In the genomic region with DNA sequence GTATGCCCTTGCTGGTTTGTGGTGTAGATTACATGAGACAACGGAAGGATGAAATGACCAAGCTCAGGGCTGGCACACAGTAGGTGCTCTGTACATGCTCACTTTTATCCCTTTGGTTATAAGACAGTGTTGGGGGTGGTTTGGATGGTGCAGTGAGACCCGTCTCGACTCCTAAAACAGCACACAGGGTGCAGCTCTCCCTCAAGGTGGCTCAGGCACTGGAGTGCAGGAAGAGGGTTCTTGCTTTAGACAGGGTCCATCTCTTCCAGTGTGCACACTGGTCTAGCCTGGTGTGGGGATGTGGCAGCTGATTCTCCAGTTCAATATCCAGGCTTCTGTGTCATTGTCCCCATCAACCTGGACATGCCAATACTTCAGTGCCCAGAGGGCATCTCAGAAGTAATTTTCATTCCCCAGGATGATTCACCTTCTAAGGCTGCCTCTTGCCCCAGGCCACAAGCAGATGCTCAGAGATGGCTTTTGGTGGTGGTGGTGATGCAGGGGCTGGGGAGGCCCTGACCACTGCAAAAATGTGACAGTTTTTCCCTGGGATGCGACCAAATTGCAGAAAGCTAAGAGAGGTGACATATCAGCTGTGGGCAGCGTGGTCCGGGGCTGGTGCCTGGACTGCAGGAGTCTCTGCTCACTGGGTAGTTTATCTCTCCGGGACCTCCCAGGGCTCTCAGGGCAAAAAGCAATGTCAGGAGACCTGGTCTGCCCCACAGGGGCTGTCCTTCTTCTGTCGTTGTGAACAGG, we compare ENCODE assay signal across 19 cellular contexts. TPM values are rescaled to one million over a fixed set of nuclear protein-coding genes. Genes with fewer than 3 reads are reported as not detected.
DNase-seq lines count a peak whose midpoint lies in the region; ATAC-seq, FAIRE-seq and TF ChIP-seq lines count a peak whose summit lies in the region.
"Had no signal": no experiment of that assay in that cellular context is flagged by ENCODE, and none has a peak within 500 bp of the region (broad histone marks: within the 10 kb centered on the region; RNA-seq: fewer than 3 reads in every experiment).

No MANE protein-coding gene starts in this region.

- no peak overlapping the region for H3K23ac ChIP-seq in trophoblast cell (ENCODE audit: low read length)

- H3K9me3 ChIP-seq in heart left ventricle (no peaks in the 10 kb centered on the region), trophoblast cell (ENCODE audit: insufficient read depth, low read depth, low read length) (no peaks in the 10 kb centered on the region), HepG2 (ENCODE audit: low read length) (no peaks in the 10 kb centered on the region)

- H2AFZ ChIP-seq in trophoblast cell (ENCODE audit: insufficient read depth, low read length, poor library complexity) (no peak overlapping the region), HepG2 (ENCODE audit: low read length) (no peak overlapping the region)

- in situ Hi-C loops in HepG2 (cut with HindIII; ENCODE audit: extremely low pct_ligation_motif_present, low pct_unique_long_range_greater_than_20kb), result no loop called here

- H3K4me3 ChIP-seq in heart left ventricle, result no peak overlapping the region
- H3K4me3 ChIP-seq in coronary artery, result no peak overlapping the region
- H3K4me3 ChIP-seq in trophoblast cell (ENCODE audit: low read depth, low read length), result no peak overlapping the region
- H3K4me3 ChIP-seq in HepG2 (replicated peaks in 1 of 3; ENCODE audit: insufficient read depth in 1 of 3, low read depth in 2 of 3, low read length in 3 of 3), result no peak overlapping the region
- H3K4me3 ChIP-seq: lung, skin epidermis had no signal

- FAIRE-seq in HepG2 (lab: Jason Lieb, UNC) (no peak), RCC 7860 (lab: Jason Lieb, UNC) (no peak)

- TF ChIP-seq RAD21 in HepG2 (CRISPR knock-in tag; IDR thresholded peaks at IDR 0.05), result no peak

- peak overlapping the region in 7 of 12 donors; percentile 36 to 77 (median 62) for H3K27ac ChIP-seq in heart left ventricle
- H3K27ac ChIP-seq in coronary artery, result peak overlapping the region; percentile 82 to 91
- no peak overlapping the region for H3K27ac ChIP-seq in trophoblast cell (ENCODE audit: low read depth, low read length)
- H3K27ac ChIP-seq in HepG2 (ENCODE audit: extremely low read length, insufficient read depth, low read length), result no peak overlapping the region
- H3K27ac ChIP-seq: HL-60 had no signal

- TF ChIP-seq POLR2A in heart left ventricle (IDR thresholded peaks at IDR 0.05) (no peak), HepG2 (IDR thresholded peaks at IDR 0.05; ENCODE audit: insufficient read depth in 1 of 2, low read depth in 2 of 2, low read length in 2 of 2) (no peak)

- TF ChIP-seq EP300 in HepG2 (IDR thresholded peaks at IDR 0.05; ENCODE audit: low read depth in 2 of 2, low read length in 2 of 2), result no peak
- no peak for TF ChIP-seq EP300 in HepG2 (CRISPR knock-in tag; IDR thresholded peaks at IDR 0.05; ENCODE audit: borderline replicate concordance)

- H3K4me2 ChIP-seq in trophoblast cell (ENCODE audit: low read length), result no peak overlapping the region
- no peak overlapping the region for H3K4me2 ChIP-seq in HepG2 (ENCODE audit: low read depth, low read length)

- H3K18ac ChIP-seq in trophoblast cell (ENCODE audit: low read length), result no peak overlapping the region

- H3K36me3 ChIP-seq in heart left ventricle, result no peaks in the 10 kb centered on the region
- no peaks in the 10 kb centered on the region for H3K36me3 ChIP-seq in trophoblast cell (ENCODE audit: control insufficient read depth in 1 of 2, insufficient read depth in 2 of 2, low read length in 2 of 2)
- no peaks in the 10 kb centered on the region for H3K36me3 ChIP-seq in HepG2 (replicated peaks in 1 of 2; ENCODE audit: control insufficient read depth in 1 of 2, insufficient read depth in 2 of 2, low read length in 2 of 2)

- no peaks in the 10 kb centered on the region for H3K79me2 ChIP-seq in trophoblast cell (ENCODE audit: control insufficient read depth, insufficient read depth, low read length, poor library complexity)
- no peaks in the 10 kb centered on the region for H3K79me2 ChIP-seq in HepG2 (ENCODE audit: insufficient read depth, low read length)

- no peak for TF ChIP-seq CTCF in heart left ventricle (IDR thresholded peaks at IDR 0.05)
- TF ChIP-seq CTCF in coronary artery (IDR thresholded peaks at IDR 0.05), result no peak
- no peak for TF ChIP-seq CTCF in HepG2 (CRISPR knock-in tag; IDR thresholded peaks at IDR 0.05)

- BruUV-seq in HepG2 (replicated peaks; lab: Mats Ljungman, UMichigan), result no TSS peak

- H3K14ac ChIP-seq in trophoblast cell (ENCODE audit: low read length), result no peak overlapping the region

- WGBS in heart left ventricle, 4 donors, result 82 to 85% (median 84%) methylated on average over 7 to 8 of the region's 8 CpGs
- WGBS in trophoblast cell (ENCODE audit: extremely low coverage, insufficient coverage, insufficient read length), result no CpG with 5 or more reads among the region's 8 CpGs
- 0% methylated on average over 2 of the region's 8 CpGs for WGBS in HepG2 (ENCODE audit: low lambda C conversion rate)

- H3K4ac ChIP-seq in trophoblast cell (ENCODE audit: low read depth, low read length), result no peak overlapping the region

- no peak overlapping the region for H3K27ac Mint-ChIP-seq in activated CD4-positive, alpha-beta T cell treated with anti-CD3 and anti-CD28 coated beads, Interleukin-2, amount 10 ng/mL, durations not matched to agents 7 days and 5 days
- H3K27ac Mint-ChIP-seq: activated T-helper 17 cell treated with anti-CD3 and anti-CD28 coated beads, Interleukin-2, amount 50 U/mL, for 72 hours; CD4-positive, alpha-beta memory T cell had no signal

- intact Hi-C loops in heart left ventricle (cut with DNase I) (no loop called here), left ventricle myocardium superior (cut with micrococcal nuclease) (no loop called here), HepG2 (cut with micrococcal nuclease; ENCODE audit: unreplicated experiment) (no loop called here)

- DNase-seq in heart left ventricle (peak in 1 of 5 donors; percentile 9), left ventricle myocardium superior (no peak), coronary artery (ENCODE audit: low spot score) (peak; percentile 56), trophoblast cell (peak; percentile 76 to 95), HepG2 (ENCODE audit: low spot score) (no peak), RCC 7860 (ENCODE audit: low spot score) (no peak)
- no peak for DNase-seq in activated CD4-positive, alpha-beta T cell treated with anti-CD3 and anti-CD28 coated beads, Interleukin-2, amount 10 ng/mL, durations not matched to agents 7 days and 5 days
- DNase-seq: activated CD4-positive, alpha-beta T cell treated with anti-CD3 and anti-CD28 coated beads, Interleukin-2, amount 50 U/mL, for 4 hours; CD4-positive, alpha-beta memory T cell; dermis blood vessel endothelial cell; stimulated activated naive CD4-positive, alpha-beta T cell had no signal

- no peak overlapping the region for H2BK5ac ChIP-seq in trophoblast cell (ENCODE audit: low read depth, low read length, poor library complexity)

- no peak overlapping the region for H4K8ac ChIP-seq in trophoblast cell (ENCODE audit: low read depth, low read length)

- peaks cover 4% of the 10 kb centered on the region for H3K79me1 ChIP-seq in trophoblast cell (ENCODE audit: low read length)

- POLR2A ChIA-PET in HepG2 (lab: Yijun Ruan, JAX), result no interaction called here
- POLR2A ChIA-PET in activated CD4-positive, alpha-beta T cell treated with anti-CD3 and anti-CD28 coated beads, Interleukin-2, amount 10 ng/mL, durations not matched to agents 7 days and 5 days (lab: Charles Lee), result no interaction called here

- H4K20me1 ChIP-seq in HepG2 (ENCODE audit: insufficient read depth, low read length), result no peaks in the 10 kb centered on the region

- H2AK5ac ChIP-seq in trophoblast cell (ENCODE audit: low read length), result no peak overlapping the region

- no peaks in the 10 kb centered on the region for H3K4me1 Mint-ChIP-seq in activated CD4-positive, alpha-beta T cell treated with anti-CD3 and anti-CD28 coated beads, Interleukin-2, amount 10 ng/mL, durations not matched to agents 7 days and 5 days
- H3K4me1 Mint-ChIP-seq: activated T-helper 17 cell treated with anti-CD3 and anti-CD28 coated beads, Interleukin-2, amount 50 U/mL, for 72 hours; CD4-positive, alpha-beta memory T cell had no signal

- no peaks in the 10 kb centered on the region for H3K27me3 ChIP-seq in heart left ventricle
- H3K27me3 ChIP-seq in trophoblast cell (ENCODE audit: insufficient read depth, low read length), result no peaks in the 10 kb centered on the region
- H3K27me3 ChIP-seq in HepG2 (ENCODE audit: control insufficient read depth in 1 of 2, insufficient read depth in 2 of 2, low read length in 2 of 2), result peaks cover 0 to 27% of the 10 kb centered on the region in 2 experiments; a peak in 3 of 5 replicates

- H4K91ac ChIP-seq in trophoblast cell (ENCODE audit: low read depth, low read length), result no peak overlapping the region

- H3K9ac ChIP-seq in trophoblast cell (ENCODE audit: low read length), result no peak overlapping the region
- no peak overlapping the region for H3K9ac ChIP-seq in HepG2 (ENCODE audit: insufficient read depth, low read depth, low read length)

- H4K12ac ChIP-seq in trophoblast cell (ENCODE audit: low read depth, low read length), result no peak overlapping the region

- CTCF ChIA-PET in HepG2 (lab: Yijun Ruan, JAX; ENCODE audit: low intra/inter-chr PET ratio, low total read pairs), result no interaction called here
- CTCF ChIA-PET in activated CD4-positive, alpha-beta T cell treated with anti-CD3 and anti-CD28 coated beads, Interleukin-2, amount 10 ng/mL, durations not matched to agents 7 days and 5 days (lab: Charles Lee), result no interaction called here

- H3K36me3 Mint-ChIP-seq in activated CD4-positive, alpha-beta T cell treated with anti-CD3 and anti-CD28 coated beads, Interleukin-2, amount 10 ng/mL, durations not matched to agents 7 days and 5 days (ENCODE audit: low read depth), result no peaks in the 10 kb centered on the region
- H3K36me3 Mint-ChIP-seq: CD4-positive, alpha-beta memory T cell had no signal

- H3K4me1 ChIP-seq in heart left ventricle (peaks cover 0 to 7% (median 0%) of the 10 kb centered on the region in 12 donors), trophoblast cell (ENCODE audit: control insufficient read depth in 1 of 2, insufficient read depth in 2 of 2, low read length in 2 of 2) (peaks cover 15 to 16% of the 10 kb centered on the region in 2 experiments), HepG2 (ENCODE audit: insufficient read depth, low read length) (no peaks in the 10 kb centered on the region)

- H2BK12ac ChIP-seq in trophoblast cell (ENCODE audit: low read length), result no peak overlapping the region

- no peak overlapping the region for H3K4me3 Mint-ChIP-seq in activated CD4-positive, alpha-beta T cell treated with anti-CD3 and anti-CD28 coated beads, Interleukin-2, amount 10 ng/mL, durations not matched to agents 7 days and 5 days
- H3K4me3 Mint-ChIP-seq: activated T-helper 17 cell treated with anti-CD3 and anti-CD28 coated beads, Interleukin-2, amount 50 U/mL, for 72 hours; CD4-positive, alpha-beta memory T cell had no signal

- H3K27me3 Mint-ChIP-seq in activated CD4-positive, alpha-beta T cell treated with anti-CD3 and anti-CD28 coated beads, Interleukin-2, amount 10 ng/mL, durations not matched to agents 7 days and 5 days, result peaks cover 11% of the 10 kb centered on the region

- ATAC-seq in heart left ventricle, result no peak
- no peak for ATAC-seq in left ventricle myocardium superior
- no peak for ATAC-seq in HG03457 (IDR thresholded peaks at IDR 0.05; ENCODE audit: unreplicated experiment)
- ATAC-seq in HepG2, result no peak
- ATAC-seq: activated T-helper 17 cell treated with anti-CD3 and anti-CD28 coated beads, Interleukin-2, amount 50 U/mL, for 72 hours had no signal

- no peaks in the 10 kb centered on the region for H3K9me3 Mint-ChIP-seq in activated CD4-positive, alpha-beta T cell treated with anti-CD3 and anti-CD28 coated beads, Interleukin-2, amount 10 ng/mL, durations not matched to agents 7 days and 5 days
- H3K9me3 Mint-ChIP-seq: activated T-helper 17 cell treated with anti-CD3 and anti-CD28 coated beads, Interleukin-2, amount 50 U/mL, for 72 hours; CD4-positive, alpha-beta memory T cell had no signal

- no peak overlapping the region for H2BK120ac ChIP-seq in trophoblast cell (ENCODE audit: insufficient read depth, low read length, poor library complexity)

RNA-seq across cellular contexts. Expression of a gene that starts 39.9 kb away (rescaled TPM):
- not detected for total RNA-seq in heart left ventricle
- not detected for polyA plus RNA-seq in heart left ventricle
- not detected for total RNA-seq in left ventricle myocardium superior
- polyA plus RNA-seq in trophoblast cell (2013), result 0.03 TPM in 1 of 2 replicates, not detected in the other
- not detected in 2 replicates for total RNA-seq in HepG2 (2016; rRNA removed; fragmentation: Illumina TruSeq; extraction: Trizol)
- total RNA-seq in HepG2 (2016; cell fraction: cytosol; rRNA removed; fragmentation: Illumina TruSeq; extraction: Trizol; ENCODE audit: low read depth), result not detected in 2 replicates
- not detected in 2 replicates for total RNA-seq in HepG2 (2016; cell fraction: insoluble cytoplasmic fraction; rRNA removed; fragmentation: Illumina TruSeq; extraction: Trizol)
- total RNA-seq in HepG2 (2016; cell fraction: membrane; rRNA removed; fragmentation: Illumina TruSeq; extraction: Trizol), result not detected in 2 replicates
- not detected in 2 replicates for total RNA-seq in HepG2 (2016; cell fraction: nucleus; rRNA removed; fragmentation: Illumina TruSeq; extraction: Trizol)
- not detected in 2 replicates for polyA plus RNA-seq in HepG2 (2011; rRNA removed)
- not detected in 2 replicates for polyA plus RNA-seq in HepG2 (2011; cell fraction: cytosol; rRNA removed)
- not detected in 2 replicates for polyA plus RNA-seq in HepG2 (2011; cell fraction: nucleus; rRNA removed)
- polyA plus RNA-seq in HepG2 (2012), result not detected in 2 replicates
- polyA plus RNA-seq in HepG2 (2016; cell fraction: cytosol; fragmentation: Illumina TruSeq; extraction: Trizol; ENCODE audit: low read depth), result not detected in 2 replicates
- not detected in 2 replicates for polyA plus RNA-seq in HepG2 (2016; cell fraction: insoluble cytoplasmic fraction; fragmentation: Illumina TruSeq; extraction: Trizol; ENCODE audit: low read depth)
- not detected in 2 replicates for polyA plus RNA-seq in HepG2 (2016; cell fraction: membrane; fragmentation: Illumina TruSeq; extraction: Trizol; ENCODE audit: low read depth)
- polyA plus RNA-seq in HepG2 (2016; cell fraction: nucleus; fragmentation: Illumina TruSeq; extraction: Trizol; ENCODE audit: insufficient read depth, low read depth), result not detected in 2 replicates
- polyA minus RNA-seq in HepG2 (2011; rRNA and poly(A)+ RNA removed; ENCODE audit: low replicate concordance), result not detected in 2 replicates
- not detected in 2 replicates for polyA minus RNA-seq in HepG2 (2011; cell fraction: cytosol; rRNA and poly(A)+ RNA removed)
- polyA minus RNA-seq in HepG2 (2011; cell fraction: nucleus; rRNA and poly(A)+ RNA removed), result not detected in 2 replicates
- total RNA-seq in activated CD4-positive, alpha-beta T cell treated with anti-CD3 and anti-CD28 coated beads, Interleukin-2, amount 10 ng/mL, durations not matched to agents 7 days and 5 days, result not detected
- total RNA-seq: A673; activated T-helper 17 cell treated with anti-CD3 and anti-CD28 coated beads, Interleukin-2, amount 50 U/mL, for 72 hours; CD4-positive, alpha-beta memory T cell; dermis blood vessel endothelial cell; fibroblast of lung; G401 had no signal
- polyA plus RNA-seq: CD4-positive, alpha-beta memory T cell; fibroblast of lung had no signal

RNA-seq across cellular contexts. Expression of a gene that starts 58.1 kb away (rescaled TPM):
- total RNA-seq in heart left ventricle (10 to 100 TPM in 3 of 9 donors, 1 to 10 TPM in 6; 1.6 to 13.5 (median 8.3) TPM), left ventricle myocardium superior (8.2 TPM), HepG2 (2016; rRNA removed; fragmentation: Illumina TruSeq; extraction: Trizol) (0.29 and 0.55 TPM in 2 replicates)
- polyA plus RNA-seq in heart left ventricle (10 to 100 TPM in 1 of 2 donors, 1 to 10 TPM in 1; 1.7 to 16.7 TPM), HepG2 (2011; rRNA removed) (0.39 and 0.59 TPM in 2 replicates)
- 2.7 and 2.9 TPM in 2 replicates for polyA plus RNA-seq in trophoblast cell (2013)
- total RNA-seq in HepG2 (2016; cell fraction: cytosol; rRNA removed; fragmentation: Illumina TruSeq; extraction: Trizol; ENCODE audit: low read depth), result 0.10 TPM in 1 of 2 replicates, not detected in the other
- total RNA-seq in HepG2 (2016; cell fraction: insoluble cytoplasmic fraction; rRNA removed; fragmentation: Illumina TruSeq; extraction: Trizol), result 0.67 TPM in 1 of 2 replicates, not detected in the other
- not detected in 2 replicates for total RNA-seq in HepG2 (2016; cell fraction: membrane; rRNA removed; fragmentation: Illumina TruSeq; extraction: Trizol)
- total RNA-seq in HepG2 (2016; cell fraction: nucleus; rRNA removed; fragmentation: Illumina TruSeq; extraction: Trizol), result 0.81 and 1.4 TPM in 2 replicates
- polyA plus RNA-seq in HepG2 (2011; cell fraction: cytosol; rRNA removed), result 0.03 and 0.08 TPM in 2 replicates
- polyA plus RNA-seq in HepG2 (2011; cell fraction: nucleus; rRNA removed), result 3.1 and 3.4 TPM in 2 replicates
- polyA plus RNA-seq in HepG2 (2012), result 0.24 and 0.48 TPM in 2 replicates
- polyA plus RNA-seq in HepG2 (2016; cell fraction: cytosol; fragmentation: Illumina TruSeq; extraction: Trizol; ENCODE audit: low read depth), result not detected in 2 replicates
- not detected in 2 replicates for polyA plus RNA-seq in HepG2 (2016; cell fraction: insoluble cytoplasmic fraction; fragmentation: Illumina TruSeq; extraction: Trizol; ENCODE audit: low read depth)
- not detected in 2 replicates for polyA plus RNA-seq in HepG2 (2016; cell fraction: membrane; fragmentation: Illumina TruSeq; extraction: Trizol; ENCODE audit: low read depth)
- 1.4 and 2.4 TPM in 2 replicates for polyA plus RNA-seq in HepG2 (2016; cell fraction: nucleus; fragmentation: Illumina TruSeq; extraction: Trizol; ENCODE audit: insufficient read depth, low read depth)
- 0.10 and 7.7 TPM in 2 replicates for polyA minus RNA-seq in HepG2 (2011; rRNA and poly(A)+ RNA removed; ENCODE audit: low replicate concordance)
- not detected in 2 replicates for polyA minus RNA-seq in HepG2 (2011; cell fraction: cytosol; rRNA and poly(A)+ RNA removed)
- 0.90 and 1.7 TPM in 2 replicates for polyA minus RNA-seq in HepG2 (2011; cell fraction: nucleus; rRNA and poly(A)+ RNA removed)
- total RNA-seq in activated CD4-positive, alpha-beta T cell treated with anti-CD3 and anti-CD28 coated beads, Interleukin-2, amount 10 ng/mL, durations not matched to agents 7 days and 5 days, result 10 to 100 TPM; 11.6 to 11.7 TPM
- total RNA-seq: G401 had no signal

Comparison
In these comparisons a context has a peak if more than half of its experiments do, and no peak if none do; other contexts are left out.
1. DNase-seq: peak in coronary artery (single experiment) and trophoblast cell (2 of 2); none in left ventricle myocardium superior (single experiment), HepG2 (single experiment), RCC 7860 (single experiment) and activated CD4-positive, alpha-beta T cell treated with anti-CD3 and anti-CD28 coated beads, Interleukin-2, amount 10 ng/mL, durations not matched to agents 7 days and 5 days (single experiment).
2. H3K27ac ChIP-seq: peak in heart left ventricle (7 of 12) and coronary artery (2 of 2); none in trophoblast cell (single experiment) and HepG2 (single experiment).